Comparison of ENCODE assay signal across 1 cellular context in genomic region chr11:45671246-45672171, GRCh38.
A peak's percentile ranks its signal among the peaks of the same experiment; 100 is the strongest.
TF ChIP-seq lines count a peak whose summit lies in the region.

No MANE protein-coding gene starts in this region.

TF ChIP-seq in HEK293, 187 proteins besides CTCF, POLR2A, EP300 and RAD21 (continued from another document):
- TF ChIP-seq HIC1 (tag by site-specific recombination; IDR thresholded peaks at IDR 0.05) = no peak
- TF ChIP-seq, protein P1, sequence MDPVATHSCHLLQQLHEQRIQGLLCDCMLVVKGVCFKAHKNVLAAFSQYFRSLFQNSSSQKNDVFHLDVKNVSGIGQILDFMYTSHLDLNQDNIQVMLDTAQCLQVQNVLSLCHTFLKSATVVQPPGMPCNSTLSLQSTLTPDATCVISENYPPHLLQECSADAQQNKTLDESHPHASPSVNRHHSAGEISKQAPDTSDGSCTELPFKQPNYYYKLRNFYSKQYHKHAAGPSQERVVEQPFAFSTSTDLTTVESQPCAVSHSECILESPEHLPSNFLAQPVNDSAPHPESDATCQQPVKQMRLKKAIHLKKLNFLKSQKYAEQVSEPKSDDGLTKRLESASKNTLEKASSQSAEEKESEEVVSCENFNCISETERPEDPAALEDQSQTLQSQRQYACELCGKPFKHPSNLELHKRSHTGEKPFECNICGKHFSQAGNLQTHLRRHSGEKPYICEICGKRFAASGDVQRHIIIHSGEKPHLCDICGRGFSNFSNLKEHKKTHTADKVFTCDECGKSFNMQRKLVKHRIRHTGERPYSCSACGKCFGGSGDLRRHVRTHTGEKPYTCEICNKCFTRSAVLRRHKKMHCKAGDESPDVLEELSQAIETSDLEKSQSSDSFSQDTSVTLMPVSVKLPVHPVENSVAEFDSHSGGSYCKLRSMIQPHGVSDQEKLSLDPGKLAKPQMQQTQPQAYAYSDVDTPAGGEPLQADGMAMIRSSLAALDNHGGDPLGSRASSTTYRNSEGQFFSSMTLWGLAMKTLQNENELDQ (tag by site-specific recombination; IDR thresholded peaks at IDR 0.05; ENCODE audit: low read depth) = no peak
- TF ChIP-seq KLF1 (tag by site-specific recombination; IDR thresholded peaks at IDR 0.05) = no peak
- TF ChIP-seq ZNF366 (tag by site-specific recombination; conservative IDR thresholded peaks at IDR 0.05) = no peak
- TF ChIP-seq ZIC2 (tag by site-specific recombination; IDR thresholded peaks at IDR 0.05) = peak; percentile 82
- no peak for TF ChIP-seq KLF7 (tag by site-specific recombination; IDR thresholded peaks at IDR 0.05; ENCODE audit: borderline replicate concordance)
- TF ChIP-seq ZNF658 (tag by site-specific recombination; IDR thresholded peaks at IDR 0.05) = no peak
- no peak for TF ChIP-seq ZNF138 (tag by site-specific recombination; IDR thresholded peaks at IDR 0.05; ENCODE audit: borderline replicate concordance)
- no peak for TF ChIP-seq ZNF133 (tag by site-specific recombination; IDR thresholded peaks at IDR 0.05)
- no peak for TF ChIP-seq ZNF677 (tag by site-specific recombination; IDR thresholded peaks at IDR 0.05)
- TF ChIP-seq ZNF639 (tag by site-specific recombination; IDR thresholded peaks at IDR 0.05) = no peak
